In genomic region chr9:18297532-18297872, GRCh38 we compare ENCODE assay signal across 12 cellular contexts.
DNase-seq lines count a peak whose midpoint lies in the region; ATAC-seq and TF ChIP-seq lines count a peak whose summit lies in the region.
"Had no signal": no experiment of that assay in that cellular context is flagged by ENCODE, and none has a peak within 500 bp of the region (broad histone marks: within the 10 kb centered on the region; RNA-seq: fewer than 3 reads in every experiment).

No MANE protein-coding gene starts in this region.

- H3K27me3 ChIP-seq in BJ (ENCODE audit: control insufficient read depth, insufficient read depth, low read length) = no peaks in the 10 kb centered on the region
- H3K27me3 ChIP-seq: testis had no signal

- H3K36me3 ChIP-seq in BJ (ENCODE audit: control insufficient read depth, insufficient read depth, low read length) = no peaks in the 10 kb centered on the region
- H3K36me3 ChIP-seq in SK-N-MC (ENCODE audit: insufficient read depth, low read length) = no peaks in the 10 kb centered on the region

- peak; percentile 47 for TF ChIP-seq CTCF in BJ (IDR thresholded peaks at IDR 0.05; ENCODE audit: insufficient read depth, low read depth, low read length)

- H3K9me3 ChIP-seq in SK-N-MC (ENCODE audit: low read depth, low read length) (no peaks in the 10 kb centered on the region), T-helper 17 cell (ENCODE audit: control insufficient read depth, low read length, poor library complexity, severe bottlenecking) (no peaks in the 10 kb centered on the region)
- H3K9me3 ChIP-seq: testis had no signal

- no peak overlapping the region for H3K27ac ChIP-seq in SK-N-MC
- H3K27ac ChIP-seq: testis had no signal

- H3K36me3 Mint-ChIP-seq in T-helper 17 cell (ENCODE audit: low read depth) = peaks cover 2% of the 10 kb centered on the region

- CTCF ChIA-PET in BJ (lab: Yijun Ruan, JAX) = interaction anchor here (1.1 kb wide), 1 partner anchor 12 kb away, joined by 3 read pairs; no protein-coding TSS in a partner anchor

- H3K4me3 ChIP-seq in BJ (ENCODE audit: low read depth, low read length) = no peak overlapping the region
- peak overlapping the region; percentile 44 for H3K4me3 ChIP-seq in SK-N-MC
- H3K4me3 ChIP-seq: testis had no signal

- H3K9ac ChIP-seq in SK-N-MC (ENCODE audit: insufficient read length) = no peak overlapping the region

- no peak overlapping the region for H3K4me3 Mint-ChIP-seq in T-helper 17 cell
- H3K4me3 Mint-ChIP-seq: activated T-cell treated with anti-CD3 and anti-CD28 coated beads, Interleukin-2, amount 50 U/mL, for 24 hours had no signal

- no peak for ATAC-seq in T-helper 17 cell

- POLR2A ChIA-PET in BJ (lab: Charles Lee) = no interaction called here

- no peak overlapping the region for H3K27ac Mint-ChIP-seq in T-helper 17 cell
- H3K27ac Mint-ChIP-seq: activated T-cell treated with anti-CD3 and anti-CD28 coated beads, Interleukin-2, amount 50 U/mL, for 24 hours had no signal

- H3K27me3 Mint-ChIP-seq in T-helper 17 cell = peaks cover 20% of the 10 kb centered on the region

- H3K4me1 Mint-ChIP-seq in T-helper 17 cell = no peaks in the 10 kb centered on the region

- DNase-seq in BJ (ENCODE audit: low read depth) (no peak), HPDE6-E6E7 (ENCODE audit: extremely low spot score) (peak; percentile 29), SK-N-MC (ENCODE audit: low read depth, low spot score) (no peak), iPS DF 4.7 (ENCODE audit: extremely low read depth, low spot score) (peak; percentile 25), NCI-H187 (lab: John Stamatoyannopoulos, UW) (no peak), NCI-H2107 (lab: John Stamatoyannopoulos, UW) (no peak), SW 1271 (lab: John Stamatoyannopoulos, UW) (no peak), T-helper 17 cell (no peak)
- DNase-seq: activated T-cell treated with anti-CD3 and anti-CD28 coated beads, Interleukin-2, amount 50 U/mL, for 24 hours; cortex of kidney; NCI-H1417 treated with DMSO at 0.1 percent for 48 hours; testis had no signal

Comparison
In these comparisons a context has a peak if more than half of its experiments do, and no peak if none do; other contexts are left out.
1. DNase-seq: peak in HPDE6-E6E7 (single experiment) and iPS DF 4.7 (single experiment); none in BJ (single experiment), SK-N-MC (single experiment), NCI-H187 (0 of 2), NCI-H2107 (single experiment), SW 1271 (0 of 2) and T-helper 17 cell (0 of 3).